ENCODE assay signal across 8 cellular contexts in the genomic region with DNA sequence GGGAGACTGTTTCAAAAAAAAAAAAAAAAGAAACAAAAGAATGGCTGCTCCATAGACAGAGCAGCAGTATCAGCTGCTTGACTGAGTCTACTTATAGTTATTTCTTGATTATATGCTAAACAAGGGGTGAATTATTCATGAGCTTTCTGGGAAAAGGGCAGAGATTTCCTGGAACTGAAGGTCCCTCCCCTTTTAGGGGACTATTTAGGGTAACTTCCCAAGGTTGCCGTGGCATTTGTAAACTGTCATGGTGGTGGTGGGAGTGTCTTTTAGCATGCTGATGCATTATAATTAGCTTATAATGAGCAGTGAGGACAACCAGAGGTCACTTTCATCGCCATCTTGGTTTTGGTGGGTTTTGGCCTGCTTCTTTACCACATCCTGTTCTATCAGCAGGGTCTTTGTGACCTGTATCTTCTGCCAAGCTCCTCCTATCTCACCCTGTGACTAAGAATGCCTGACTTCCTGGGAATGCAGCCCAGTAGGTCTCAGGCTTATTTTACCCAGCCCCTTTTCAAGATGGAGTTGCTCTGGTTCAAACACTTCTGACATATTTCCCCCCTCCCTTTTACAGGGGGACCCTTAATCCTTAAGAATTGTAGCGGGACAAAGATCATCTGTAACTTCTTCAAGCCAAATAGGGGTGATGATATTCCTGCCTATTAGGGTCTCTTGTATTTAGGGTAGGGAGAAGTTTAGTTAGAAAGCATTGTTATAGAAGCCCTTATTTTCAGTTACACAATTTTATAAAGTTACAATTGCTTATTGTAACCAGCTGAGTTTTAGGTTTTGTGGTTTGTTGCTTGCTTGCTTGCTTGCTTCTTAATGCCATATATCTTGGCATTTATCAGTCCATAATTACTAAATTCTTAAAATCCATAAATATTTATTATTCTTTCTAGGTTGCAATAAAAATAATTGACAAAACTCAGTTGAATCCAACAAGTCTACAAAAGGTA. TPM values are rescaled to one million over a fixed set of nuclear protein-coding genes. Genes with fewer than 3 reads are reported as not detected.
A peak's percentile ranks its signal among the peaks of the same experiment; 100 is the strongest.
DNase-seq lines count a peak whose midpoint lies in the region; TF ChIP-seq lines count a peak whose summit lies in the region.

No MANE protein-coding gene starts in this region.

- H3K4me1 ChIP-seq in transverse colon = peaks cover 0 to 22% (median 6%) of the 10 kb centered on the region in 4 donors

- no peaks in the 10 kb centered on the region for H3K27me3 ChIP-seq in transverse colon

- WGBS in transverse colon (ENCODE audit: low coverage in 1 of 2), 2 donors = 66 to 83% methylated on average over 2 to 3 of the region's 3 CpGs

- TF ChIP-seq EP300 in transverse colon (IDR thresholded peaks at IDR 0.05; ENCODE audit: low read depth) = no peak

- in situ Hi-C loops in transverse colon (cut with MboI; ENCODE audit: low pct_ligation_motif_present in 1 of 4, low pct_unique_long_range_greater_than_20kb in 1 of 4, low sequenced_read_pairs in 3 of 4) = no loop called here

- intact Hi-C loops in transverse colon (cut with DNase I; ENCODE audit: low total_unique reads) = no loop called here

- no peak for TF ChIP-seq CTCF in transverse colon (IDR thresholded peaks at IDR 0.05)

- no peaks in the 10 kb centered on the region for H3K36me3 ChIP-seq in transverse colon

- no peak for TF ChIP-seq POLR2A in transverse colon (IDR thresholded peaks at IDR 0.05)

- no peak overlapping the region for H3K27ac ChIP-seq in transverse colon

- H3K9me3 ChIP-seq in transverse colon = no peaks in the 10 kb centered on the region

- H3K4me3 ChIP-seq in transverse colon = no peak overlapping the region

- peak; percentile 4 for DNase-seq in DMS53 (lab: John Stamatoyannopoulos, UW)
- DNase-seq in DMS53 treated with DMSO at 0.1 percent for 48 hours (lab: John Stamatoyannopoulos, UW; ENCODE audit: unreplicated experiment) = no peak
- peak; percentile 50 for DNase-seq in activated CD4-positive, alpha-beta T cell treated with anti-CD3 and anti-CD28 coated beads for 48 hours
- peak; percentile 47 for DNase-seq in fibroblast of the conjunctiva (ENCODE audit: low read depth)
- peak; percentile 3 to 8 for DNase-seq in stimulated activated CD8-positive, alpha-beta memory T cell treated with anti-CD3 and anti-CD28 coated beads, Interleukin-2, amount 100 ng/mL, for 48 hours (ENCODE audit: low read depth in 2 of 2)
- no peak for DNase-seq in Ammon's horn (ENCODE audit: low spot score)
- no peak for DNase-seq in transverse colon
- no peak for DNase-seq in NOMO-1 treated with dmso at 0.1 percent for 144 hours (lab: John Stamatoyannopoulos, UW; ENCODE audit: unreplicated experiment)

RNA-seq across cellular contexts. Expression of a gene that starts 42.5 kb away (rescaled TPM):
- total RNA-seq in transverse colon = 10 to 100 TPM; 61.3 to 98.0 (median 78.8) TPM

Comparison
In these comparisons a context has a peak if more than half of its experiments do, and no peak if none do; other contexts are left out.
1. DNase-seq: peak in DMS53 (single experiment), activated CD4-positive, alpha-beta T cell treated with anti-CD3 and anti-CD28 coated beads for 48 hours (single experiment), fibroblast of the conjunctiva (single experiment) and stimulated activated CD8-positive, alpha-beta memory T cell treated with anti-CD3 and anti-CD28 coated beads, Interleukin-2, amount 100 ng/mL, for 48 hours (2 of 2); none in DMS53 treated with DMSO at 0.1 percent for 48 hours (single experiment), Ammon's horn (single experiment), transverse colon (single experiment) and NOMO-1 treated with dmso at 0.1 percent for 144 hours (single experiment).